ENCODE assay signal across 21 cellular contexts in genomic region chr19:58307736-58308135, GRCh38.
"Had no signal": no experiment of that assay in that cellular context is flagged by ENCODE, and none has a peak within 500 bp of the region (broad histone marks: within the 10 kb centered on the region; RNA-seq: fewer than 3 reads in every experiment).

No MANE protein-coding gene starts in this region.

- H2AFZ ChIP-seq: parathyroid adenoma had no signal

- ATAC-seq: activated CD4-positive, CD25-positive, alpha-beta regulatory T cell treated with anti-CD3 and anti-CD28 coated beads, Interleukin-2, amount 50 U/mL, for 24 hours; activated naive CD4-positive, alpha-beta T cell treated with anti-CD3 and anti-CD28 coated beads, Interleukin-2, amount 50 U/mL, for 72 hours; body of pancreas; left ventricle myocardium superior; mucosa of descending colon; naive thymus-derived CD4-positive, alpha-beta T cell; right lobe of liver; stimulated activated memory B cell treated with anti-CD40 and anti-IgM and Interleukin-4, amounts not matched to agents 10 μg/mL and 1 μg/mL and 100 μg/mL, for 72 hours had no signal

- H3K27me3 ChIP-seq: body of pancreas, dorsolateral prefrontal cortex, right lobe of liver, thyroid gland had no signal

- H3K27me3 Mint-ChIP-seq: activated CD4-positive, alpha-beta T cell treated with anti-CD3 and anti-CD28 coated beads, Interleukin-2, amount 10 ng/mL, durations not matched to agents 7 days and 5 days; naive thymus-derived CD4-positive, alpha-beta T cell; stimulated activated memory B cell treated with anti-CD40 and anti-IgM and Interleukin-4, amounts not matched to agents 10 μg/mL and 1 μg/mL and 100 μg/mL, for 72 hours had no signal

- H3K27ac ChIP-seq: body of pancreas, dorsolateral prefrontal cortex, epithelial cell of prostate, parathyroid adenoma, right lobe of liver, thyroid gland had no signal

- H3K4me3 Mint-ChIP-seq: activated CD4-positive, alpha-beta T cell treated with anti-CD3 and anti-CD28 coated beads, Interleukin-2, amount 10 ng/mL, durations not matched to agents 7 days and 5 days; endodermal cell; stimulated activated memory B cell treated with anti-CD40 and anti-IgM and Interleukin-4, amounts not matched to agents 10 μg/mL and 1 μg/mL and 100 μg/mL, for 72 hours had no signal

- H3K27ac Mint-ChIP-seq: activated CD4-positive, alpha-beta T cell treated with anti-CD3 and anti-CD28 coated beads, Interleukin-2, amount 10 ng/mL, durations not matched to agents 7 days and 5 days; activated naive CD4-positive, alpha-beta T cell treated with anti-CD3 and anti-CD28 coated beads, Interleukin-2, amount 50 U/mL, for 72 hours; endodermal cell; stimulated activated memory B cell treated with anti-CD40 and anti-IgM and Interleukin-4, amounts not matched to agents 10 μg/mL and 1 μg/mL and 100 μg/mL, for 72 hours had no signal

- H3K4me3 ChIP-seq: body of pancreas, dorsolateral prefrontal cortex, mucosa of descending colon, right lobe of liver, smooth muscle cell, thyroid gland had no signal

- H3K9ac ChIP-seq: parathyroid adenoma had no signal

- H3K4me2 ChIP-seq: smooth muscle cell had no signal

- H3K9me3 Mint-ChIP-seq: endodermal cell; stimulated activated memory B cell treated with anti-CD40 and anti-IgM and Interleukin-4, amounts not matched to agents 10 μg/mL and 1 μg/mL and 100 μg/mL, for 72 hours had no signal

- DNase-seq: activated CD4-positive, alpha-beta T cell treated with anti-CD3 and anti-CD28 coated beads, Interleukin-2, amount 10 ng/mL, durations not matched to agents 7 days and 5 days; activated CD8-positive, alpha-beta memory T cell treated with anti-CD3 and anti-CD28 coated beads for 24 hours; activated effector memory CD4-positive, alpha-beta T cell treated with anti-CD3 and anti-CD28 coated beads, Interleukin-2, amount 50 U/mL, for 16 hours; amygdala; body of pancreas; caudate nucleus; dorsolateral prefrontal cortex; endodermal cell; foreskin fibroblast; left ventricle myocardium superior; mucosa of descending colon; naive thymus-derived CD4-positive, alpha-beta T cell; right lobe of liver; stimulated activated CD4-positive, alpha-beta T cell treated with anti-CD3 and anti-CD28 coated beads, Interleukin-4, amount 100 ng/mL, for 4 hours; thyroid gland had no signal

- H3K9me3 ChIP-seq: body of pancreas, mucosa of descending colon, right lobe of liver, thyroid gland had no signal
